Comparison of ENCODE assay signal across 1 cellular context in the genomic region with DNA sequence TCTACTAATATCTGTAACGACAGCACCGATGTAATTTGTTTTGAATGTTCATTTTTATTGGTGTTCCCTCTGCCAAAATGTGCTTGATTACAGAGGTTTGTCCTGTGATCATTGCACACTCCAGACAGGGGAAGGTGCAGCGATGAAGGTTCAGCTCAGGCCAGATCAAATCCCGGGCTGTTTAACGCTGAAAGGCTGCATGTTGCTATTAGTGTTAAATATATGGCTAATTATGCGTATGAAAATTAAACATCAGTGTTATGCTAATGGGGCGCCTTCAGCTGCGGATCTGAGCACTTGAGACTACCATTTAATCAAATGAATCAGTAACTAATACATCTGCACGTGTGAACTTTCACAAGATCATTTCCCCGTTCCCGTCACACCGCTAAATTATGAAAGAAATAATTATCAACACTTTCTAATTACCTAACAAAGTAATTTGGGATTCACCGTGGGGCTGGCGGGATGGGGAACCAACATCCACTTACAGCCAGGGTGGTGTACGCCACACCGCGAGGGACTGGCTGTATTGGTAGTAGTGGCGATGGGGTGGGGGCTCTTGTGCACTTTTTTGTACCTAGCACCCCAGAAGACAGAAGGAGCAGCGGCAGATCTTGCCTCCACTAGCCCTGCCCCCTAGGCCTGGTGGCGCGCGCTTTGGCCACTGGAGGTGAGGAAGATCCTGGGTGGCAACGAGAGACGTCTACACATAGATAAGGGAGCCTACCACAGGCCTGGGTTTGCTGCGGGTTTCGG.
TF ChIP-seq lines count a peak whose summit lies in the region.

No MANE protein-coding gene starts in this region.

TF ChIP-seq in HepG2, 621 proteins besides CTCF, POLR2A, EP300 and RAD21 (continues in another document):
- TF ChIP-seq ARNT (IDR thresholded peaks at IDR 0.05) (no peak), ZBTB25 (CRISPR knock-in tag; IDR thresholded peaks at IDR 0.05) (no peak), SMYD3 (CRISPR knock-in tag; IDR thresholded peaks at IDR 0.05) (no peak), ZNF180 (CRISPR knock-in tag; IDR thresholded peaks at IDR 0.05; ENCODE audit: borderline replicate concordance, low read depth) (no peak), ZNF12 (CRISPR knock-in tag; IDR thresholded peaks at IDR 0.05) (no peak), ZBTB44 (CRISPR knock-in tag; IDR thresholded peaks at IDR 0.05) (no peak), NCOA2 (CRISPR knock-in tag; IDR thresholded peaks at IDR 0.05) (no peak), ZBTB46 (CRISPR knock-in tag; IDR thresholded peaks at IDR 0.05; ENCODE audit: borderline replicate concordance) (0 out of 2 replicates have a peak, but pooled peaks have one; percentile 66), TCF7L2 (IDR thresholded peaks at IDR 0.05; ENCODE audit: low read depth, low read length) (no peak), ZNF615 (CRISPR knock-in tag; IDR thresholded peaks at IDR 0.05; ENCODE audit: borderline replicate concordance) (no peak), SOX6 (IDR thresholded peaks at IDR 0.05) (no peak), SOX6 (CRISPR knock-in tag; IDR thresholded peaks at IDR 0.05) (no peak), SMC3 (IDR thresholded peaks at IDR 0.05; ENCODE audit: low read length) (no peak), RXRB (CRISPR knock-in tag; IDR thresholded peaks at IDR 0.05; ENCODE audit: borderline replicate concordance) (no peak), ZNF891 (CRISPR knock-in tag; IDR thresholded peaks at IDR 0.05) (no peak), ZNF747 (CRISPR knock-in tag; IDR thresholded peaks at IDR 0.05; ENCODE audit: borderline replicate concordance) (0 out of 2 replicates have a peak, but pooled peaks have one; percentile 8), ZNF318 (CRISPR knock-in tag; IDR thresholded peaks at IDR 0.05) (no peak), ZNF607 (CRISPR knock-in tag; IDR thresholded peaks at IDR 0.05; ENCODE audit: borderline replicate concordance) (no peak), ZNF589 (CRISPR knock-in tag; conservative IDR thresholded peaks at IDR 0.05) (0 out of 2 replicates have a peak, but pooled peaks have one; percentile 2), ZFP62 (CRISPR knock-in tag; IDR thresholded peaks at IDR 0.05) (no peak), RNF219 (CRISPR knock-in tag; IDR thresholded peaks at IDR 0.05) (0 out of 2 replicates have a peak, but pooled peaks have one; percentile 27), ZNF83 (CRISPR knock-in tag; IDR thresholded peaks at IDR 0.05; ENCODE audit: borderline replicate concordance) (0 out of 2 replicates have a peak, but pooled peaks have one; percentile 48), SP2 (CRISPR knock-in tag; IDR thresholded peaks at IDR 0.05) (no peak), NBN (conservative IDR thresholded peaks at IDR 0.05) (no peak), ZNF703 (CRISPR knock-in tag; IDR thresholded peaks at IDR 0.05; ENCODE audit: borderline replicate concordance) (0 out of 2 replicates have a peak, but pooled peaks have one; percentile 16), ZMYM2 (CRISPR knock-in tag; IDR thresholded peaks at IDR 0.05) (peak; percentile 41; the same call in 1 of the 2 replicates), TEAD2 (CRISPR knock-in tag; IDR thresholded peaks at IDR 0.05) (no peak), MBNL3 (CRISPR knock-in tag; conservative IDR thresholded peaks at IDR 0.05) (no peak), ZNF431 (CRISPR knock-in tag; IDR thresholded peaks at IDR 0.05; ENCODE audit: borderline replicate concordance, low read depth) (0 out of 2 replicates have a peak, but pooled peaks have one; percentile 1), ZNF674 (CRISPR knock-in tag; IDR thresholded peaks at IDR 0.05; ENCODE audit: low read depth) (no peak), ZNF746 (CRISPR knock-in tag; IDR thresholded peaks at IDR 0.05) (no peak)
- TF ChIP-seq, protein P1, sequence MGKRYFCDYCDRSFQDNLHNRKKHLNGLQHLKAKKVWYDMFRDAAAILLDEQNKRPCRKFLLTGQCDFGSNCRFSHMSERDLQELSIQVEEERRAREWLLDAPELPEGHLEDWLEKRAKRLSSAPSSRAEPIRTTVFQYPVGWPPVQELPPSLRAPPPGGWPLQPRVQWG (CRISPR knock-in tag; IDR thresholded peaks at IDR 0.05; ENCODE audit: borderline replicate concordance, low read depth) = no peak
- TF ChIP-seq, protein P2, sequence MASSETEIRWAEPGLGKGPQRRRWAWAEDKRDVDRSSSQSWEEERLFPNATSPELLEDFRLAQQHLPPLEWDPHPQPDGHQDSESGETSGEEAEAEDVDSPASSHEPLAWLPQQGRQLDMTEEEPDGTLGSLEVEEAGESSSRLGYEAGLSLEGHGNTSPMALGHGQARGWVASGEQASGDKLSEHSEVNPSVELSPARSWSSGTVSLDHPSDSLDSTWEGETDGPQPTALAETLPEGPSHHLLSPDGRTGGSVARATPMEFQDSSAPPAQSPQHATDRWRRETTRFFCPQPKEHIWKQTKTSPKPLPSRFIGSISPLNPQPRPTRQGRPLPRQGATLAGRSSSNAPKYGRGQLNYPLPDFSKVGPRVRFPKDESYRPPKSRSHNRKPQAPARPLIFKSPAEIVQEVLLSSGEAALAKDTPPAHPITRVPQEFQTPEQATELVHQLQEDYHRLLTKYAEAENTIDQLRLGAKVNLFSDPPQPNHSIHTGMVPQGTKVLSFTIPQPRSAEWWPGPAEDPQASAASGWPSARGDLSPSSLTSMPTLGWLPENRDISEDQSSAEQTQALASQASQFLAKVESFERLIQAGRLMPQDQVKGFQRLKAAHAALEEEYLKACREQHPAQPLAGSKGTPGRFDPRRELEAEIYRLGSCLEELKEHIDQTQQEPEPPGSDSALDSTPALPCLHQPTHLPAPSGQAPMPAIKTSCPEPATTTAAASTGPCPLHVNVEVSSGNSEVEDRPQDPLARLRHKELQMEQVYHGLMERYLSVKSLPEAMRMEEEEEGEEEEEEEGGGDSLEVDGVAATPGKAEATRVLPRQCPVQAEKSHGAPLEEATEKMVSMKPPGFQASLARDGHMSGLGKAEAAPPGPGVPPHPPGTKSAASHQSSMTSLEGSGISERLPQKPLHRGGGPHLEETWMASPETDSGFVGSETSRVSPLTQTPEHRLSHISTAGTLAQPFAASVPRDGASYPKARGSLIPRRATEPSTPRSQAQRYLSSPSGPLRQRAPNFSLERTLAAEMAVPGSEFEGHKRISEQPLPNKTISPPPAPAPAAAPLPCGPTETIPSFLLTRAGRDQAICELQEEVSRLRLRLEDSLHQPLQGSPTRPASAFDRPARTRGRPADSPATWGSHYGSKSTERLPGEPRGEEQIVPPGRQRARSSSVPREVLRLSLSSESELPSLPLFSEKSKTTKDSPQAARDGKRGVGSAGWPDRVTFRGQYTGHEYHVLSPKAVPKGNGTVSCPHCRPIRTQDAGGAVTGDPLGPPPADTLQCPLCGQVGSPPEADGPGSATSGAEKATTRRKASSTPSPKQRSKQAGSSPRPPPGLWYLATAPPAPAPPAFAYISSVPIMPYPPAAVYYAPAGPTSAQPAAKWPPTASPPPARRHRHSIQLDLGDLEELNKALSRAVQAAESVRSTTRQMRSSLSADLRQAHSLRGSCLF (CRISPR knock-in tag; IDR thresholded peaks at IDR 0.05; ENCODE audit: borderline replicate concordance) = no peak
- TF ChIP-seq, protein P3, sequence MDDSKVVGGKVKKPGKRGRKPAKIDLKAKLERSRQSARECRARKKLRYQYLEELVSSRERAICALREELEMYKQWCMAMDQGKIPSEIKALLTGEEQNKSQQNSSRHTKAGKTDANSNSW (CRISPR knock-in tag; IDR thresholded peaks at IDR 0.05; ENCODE audit: borderline replicate concordance) = no peak
- TF ChIP-seq, protein P4, sequence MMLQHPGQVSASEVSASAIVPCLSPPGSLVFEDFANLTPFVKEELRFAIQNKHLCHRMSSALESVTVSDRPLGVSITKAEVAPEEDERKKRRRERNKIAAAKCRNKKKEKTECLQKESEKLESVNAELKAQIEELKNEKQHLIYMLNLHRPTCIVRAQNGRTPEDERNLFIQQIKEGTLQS (CRISPR knock-in tag; IDR thresholded peaks at IDR 0.05) = no peak
